Comparison of ENCODE assay signal across 13 cellular contexts in the genomic region with DNA sequence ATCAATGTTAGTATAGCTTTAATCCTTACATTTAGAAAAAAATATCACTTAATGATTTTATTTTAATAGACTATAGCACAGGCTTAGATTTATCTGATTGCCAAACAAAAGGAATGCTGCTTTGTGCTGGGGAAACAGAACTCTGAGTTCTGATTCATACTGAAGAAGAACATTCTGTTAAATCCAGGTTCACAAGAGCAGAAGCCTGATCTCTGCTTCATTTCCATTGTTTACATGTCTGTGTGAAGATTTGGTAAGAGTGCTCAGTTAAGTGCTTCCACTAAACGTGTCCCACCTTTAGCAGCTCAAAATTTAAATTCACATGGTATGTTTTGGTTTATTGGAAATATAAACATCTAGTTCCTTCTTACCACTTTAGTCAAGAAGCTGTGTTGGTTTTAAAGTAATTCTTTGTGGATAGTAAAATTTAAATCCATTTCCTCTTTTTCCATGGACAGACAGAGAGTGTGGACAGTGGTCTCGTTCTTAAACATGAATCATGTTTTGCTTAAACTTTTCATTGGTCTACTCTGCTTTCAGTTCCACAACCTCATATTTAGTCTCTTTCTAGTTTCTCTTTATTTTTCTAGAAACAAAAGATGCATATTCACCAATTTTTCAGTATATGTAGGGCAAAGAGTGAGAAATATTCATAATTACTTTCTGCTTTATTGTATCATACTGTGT. TPM values are rescaled to one million over a fixed set of nuclear protein-coding genes. Genes with fewer than 3 reads are reported as not detected.
DNase-seq lines count a peak whose midpoint lies in the region; ATAC-seq and TF ChIP-seq lines count a peak whose summit lies in the region.
"Had no signal": no experiment of that assay in that cellular context is flagged by ENCODE, and none has a peak within 500 bp of the region (broad histone marks: within the 10 kb centered on the region; RNA-seq: fewer than 3 reads in every experiment).

No MANE protein-coding gene starts in this region.

- H3K27me3 Mint-ChIP-seq in Calu3 (ENCODE audit: unreplicated experiment), result no peaks in the 10 kb centered on the region

- H3K14ac ChIP-seq in mesenchymal stem cell (ENCODE audit: low read length in 2 of 2), result no peak overlapping the region

- H3K27me3 ChIP-seq in mesenchymal stem cell (ENCODE audit: control insufficient read depth in 1 of 2, insufficient read depth in 1 of 2, low read length in 2 of 2), result no peaks in the 10 kb centered on the region
- H3K27me3 ChIP-seq: spleen, testis had no signal

- H4K8ac ChIP-seq in mesenchymal stem cell (ENCODE audit: low read length), result no peak overlapping the region

- no peak overlapping the region for H2AK5ac ChIP-seq in mesenchymal stem cell (ENCODE audit: low read length, severe bottlenecking)

- no peak overlapping the region for H2AFZ ChIP-seq in mesenchymal stem cell (ENCODE audit: low read depth, low read length)

- no peaks in the 10 kb centered on the region for H3K9me3 ChIP-seq in mesenchymal stem cell (ENCODE audit: control insufficient read depth, low read length)
- H3K9me3 ChIP-seq: spleen, testis had no signal

- H3K36me3 Mint-ChIP-seq in Calu3 (ENCODE audit: insufficient read depth, unreplicated experiment), result no peaks in the 10 kb centered on the region

- CTCF ChIA-PET in Calu3 (lab: Charles Lee), result interaction anchor here (0.6 kb wide), 1 partner anchor 46 kb away, joined by 4 read pairs; no protein-coding TSS in a partner anchor

- H3K36me3 ChIP-seq in mesenchymal stem cell (ENCODE audit: control insufficient read depth in 1 of 2, insufficient read depth in 2 of 2, low read depth in 1 of 2, low read length in 2 of 2), result no peaks in the 10 kb centered on the region
- H3K36me3 ChIP-seq: spleen had no signal

- no peak overlapping the region for H3K4me2 ChIP-seq in mesenchymal stem cell (ENCODE audit: low read length, poor library complexity, severe bottlenecking)

- no peak overlapping the region for H3K4ac ChIP-seq in mesenchymal stem cell (ENCODE audit: low read depth in 1 of 2, low read length in 2 of 2)

- H3K4me1 ChIP-seq in mesenchymal stem cell (ENCODE audit: control insufficient read depth, insufficient read depth, low read depth, low read length), result no peaks in the 10 kb centered on the region
- H3K4me1 ChIP-seq: spleen, testis had no signal

- H3K4me1 Mint-ChIP-seq in Calu3 (ENCODE audit: low read depth, unreplicated experiment), result peaks cover 14% of the 10 kb centered on the region
- H3K4me1 Mint-ChIP-seq: activated CD4-positive, alpha-beta T cell treated with anti-CD3 and anti-CD28 coated beads, Interleukin-2, amount 10 ng/mL, durations not matched to agents 7 days and 5 days had no signal

- H3K23ac ChIP-seq in mesenchymal stem cell (ENCODE audit: low read length in 2 of 2), result no peak overlapping the region

- H2BK5ac ChIP-seq in mesenchymal stem cell (ENCODE audit: low read depth, low read length, poor library complexity, severe bottlenecking), result no peak overlapping the region

- H3K4me3 ChIP-seq in mesenchymal stem cell (ENCODE audit: insufficient read depth in 1 of 2, low read depth in 1 of 2, low read length in 2 of 2) (no peak overlapping the region), coronary artery (no peak overlapping the region)
- H3K4me3 ChIP-seq: spleen, testis had no signal

- no peak overlapping the region for H2BK12ac ChIP-seq in mesenchymal stem cell (ENCODE audit: low read length in 2 of 2)

- ATAC-seq in GM19043 (IDR thresholded peaks at IDR 0.05; ENCODE audit: low read depth, unreplicated experiment) (peak; percentile 55), GM21717 (IDR thresholded peaks at IDR 0.05; ENCODE audit: unreplicated experiment) (peak; percentile 69)

- no peak overlapping the region for H2BK120ac ChIP-seq in mesenchymal stem cell (ENCODE audit: low read depth, low read length)

- intact Hi-C loops in Calu3 (cut with micrococcal nuclease; ENCODE audit: unreplicated experiment), result no loop called here

- no peak overlapping the region for H3K18ac ChIP-seq in mesenchymal stem cell (ENCODE audit: low read depth in 1 of 2, low read length in 2 of 2)

- no CpG with 5 or more reads among the region's 2 CpGs for WGBS in mesenchymal stem cell

- H3K79me1 ChIP-seq in mesenchymal stem cell (replicated peaks; ENCODE audit: low read length, poor library complexity, severe bottlenecking), result no peaks in the 10 kb centered on the region

- H3K27ac ChIP-seq in mesenchymal stem cell (ENCODE audit: low read length, poor library complexity, severe bottlenecking) (no peak overlapping the region), coronary artery (no peak overlapping the region)
- H3K27ac ChIP-seq: spleen, testis had no signal

- H3K9me3 Mint-ChIP-seq in Calu3 (ENCODE audit: low read depth, unreplicated experiment), result no peaks in the 10 kb centered on the region
- H3K9me3 Mint-ChIP-seq: activated CD4-positive, alpha-beta T cell treated with anti-CD3 and anti-CD28 coated beads, Interleukin-2, amount 10 ng/mL, durations not matched to agents 7 days and 5 days; T-helper 1 cell treated with Interleukin-12 subunit alpha and Interleukin-12 subunit beta and Interleukin-4 antibody, amounts not matched to agents 30 μg/mL and 1 μg/mL, for 36 hours had no signal

- no peak overlapping the region for H2BK15ac ChIP-seq in mesenchymal stem cell (ENCODE audit: low read depth, poor library complexity, severe bottlenecking)

- no peak for TF ChIP-seq CTCF in Calu3 (IDR thresholded peaks at IDR 0.05; ENCODE audit: unreplicated experiment)
- no peak for TF ChIP-seq CTCF in coronary artery (IDR thresholded peaks at IDR 0.05)

- H3K4me3 Mint-ChIP-seq in Calu3 (ENCODE audit: low read depth, unreplicated experiment), result no peak overlapping the region
- H3K4me3 Mint-ChIP-seq: activated CD4-positive, alpha-beta T cell treated with anti-CD3 and anti-CD28 coated beads, Interleukin-2, amount 10 ng/mL, durations not matched to agents 7 days and 5 days; T-helper 1 cell treated with Interleukin-12 subunit alpha and Interleukin-12 subunit beta and Interleukin-4 antibody, amounts not matched to agents 30 μg/mL and 1 μg/mL, for 36 hours had no signal

- H3K27ac Mint-ChIP-seq in Calu3 (ENCODE audit: unreplicated experiment), result no peak overlapping the region
- H3K27ac Mint-ChIP-seq: activated CD4-positive, alpha-beta T cell treated with anti-CD3 and anti-CD28 coated beads, Interleukin-2, amount 10 ng/mL, durations not matched to agents 7 days and 5 days; T-helper 1 cell treated with Interleukin-12 subunit alpha and Interleukin-12 subunit beta and Interleukin-4 antibody, amounts not matched to agents 30 μg/mL and 1 μg/mL, for 36 hours had no signal

- no peak overlapping the region for H3K9ac ChIP-seq in mesenchymal stem cell (ENCODE audit: low read length)

- no TSS peak for BruUV-seq in Calu3 (replicated peaks; lab: Mats Ljungman, UMichigan)

- DNase-seq in MV-4-11 (lab: John Stamatoyannopoulos, UW), result peak; percentile 96
- peak; percentile 48 for DNase-seq in mesenchymal stem cell
- DNase-seq in Calu3, result no peak
- DNase-seq in NCI-H2107 (lab: John Stamatoyannopoulos, UW), result no peak
- no peak for DNase-seq in coronary artery (ENCODE audit: low spot score)
- DNase-seq: activated CD4-positive, alpha-beta T cell treated with anti-CD3 and anti-CD28 coated beads, Interleukin-2, amount 10 ng/mL, durations not matched to agents 7 days and 5 days; mesendoderm; spleen; testis had no signal

- no peak overlapping the region for H4K91ac ChIP-seq in mesenchymal stem cell (ENCODE audit: low read length)

RNA-seq across cellular contexts. Expression of a gene that starts 59.1 kb away (rescaled TPM):
- not detected for polyA plus RNA-seq in mesenchymal stem cell (2013, experiment 1 of 2)
- polyA plus RNA-seq in mesenchymal stem cell (2013, experiment 2 of 2), result not detected
- total RNA-seq in Calu3 (2022), result 0.07 TPM in 1 of 2 replicates, not detected in the other
- total RNA-seq: activated CD4-positive, alpha-beta T cell treated with anti-CD3 and anti-CD28 coated beads, Interleukin-2, amount 10 ng/mL, durations not matched to agents 7 days and 5 days; osteoblast had no signal

Comparison
In these comparisons a context has a peak if more than half of its experiments do, and no peak if none do; other contexts are left out.
1. DNase-seq: peak in MV-4-11 (single experiment) and mesenchymal stem cell (single experiment); none in Calu3 (single experiment), NCI-H2107 (single experiment) and coronary artery (single experiment).